ENCODE assay signal across 8 cellular contexts in genomic region chr15:50764331-50765201, GRCh38. TPM values are rescaled to one million over a fixed set of nuclear protein-coding genes. Genes with fewer than 3 reads are reported as not detected.
DNase-seq lines count a peak whose midpoint lies in the region; ATAC-seq, FAIRE-seq and TF ChIP-seq lines count a peak whose summit lies in the region.

No MANE protein-coding gene starts in this region.

- H3K27ac ChIP-seq in CD4-positive, CD25-positive, alpha-beta regulatory T cell (ENCODE audit: insufficient read depth, low read length, poor library complexity, severe bottlenecking) = peak overlapping the region; percentile 84
- H3K27ac ChIP-seq in K562 (ENCODE audit: extremely low read depth, low read depth, low read length) = peak overlapping the region; percentile 93

- WGBS in K562 (ENCODE audit: insufficient coverage, low coverage, missing lambda C conversion rate) = under 1% methylated on average over 16 of the region's 16 CpGs

- H3K9me3 ChIP-seq in CD4-positive, CD25-positive, alpha-beta regulatory T cell (ENCODE audit: control insufficient read depth in 2 of 2, low read length in 2 of 2) = no peaks in the 10 kb centered on the region
- H3K9me3 ChIP-seq in K562 (replicated peaks; ENCODE audit: control insufficient read depth, insufficient read depth, low read depth, low read length) = no peaks in the 10 kb centered on the region

- in situ Hi-C loops in K562 (cut with MboI) = no loop called here

- H3K9ac ChIP-seq in K562 (ENCODE audit: insufficient read depth in 1 of 2, low read depth in 2 of 2, low read length in 2 of 2) = peak overlapping the region; percentile 95 to 99

- intact Hi-C loops in K562 (cut with micrococcal nuclease) = loop anchor here (2.0 to 10.0 kb wide), 2 partner anchors 78 to 120 kb away; partner anchors contain the start of gene TRPM7

- H3K36me3 ChIP-seq in CD4-positive, CD25-positive, alpha-beta regulatory T cell (ENCODE audit: control insufficient read depth, insufficient read depth, low read length) = no peaks in the 10 kb centered on the region
- H3K36me3 ChIP-seq in K562 (ENCODE audit: control insufficient read depth, insufficient read depth, low read length) (no peaks in the 10 kb centered on the region), kidney epithelial cell (ENCODE audit: control insufficient read depth, insufficient read depth, low read length) (no peaks in the 10 kb centered on the region)

- H3K9me3 Mint-ChIP-seq in CD4-positive, CD25-positive, alpha-beta regulatory T cell = peaks cover 0 to 1% (median 0%) of the 10 kb centered on the region in 7 donors

- no peaks in the 10 kb centered on the region for H3K27me3 Mint-ChIP-seq in CD4-positive, CD25-positive, alpha-beta regulatory T cell

- H3K79me2 ChIP-seq in K562 (ENCODE audit: control insufficient read depth, insufficient read depth, low read length) = peaks cover 50% of the 10 kb centered on the region

- TSS peak; percentile 74 for BruUV-seq in K562 (replicated peaks; lab: Mats Ljungman, UMichigan)

- peaks cover 25% of the 10 kb centered on the region for H3K4me1 ChIP-seq in CD4-positive, CD25-positive, alpha-beta regulatory T cell (ENCODE audit: control insufficient read depth, insufficient read depth, low read length, poor library complexity, severe bottlenecking)
- H3K4me1 ChIP-seq in K562 (replicated peaks in 1 of 2; ENCODE audit: control insufficient read depth in 2 of 2, insufficient read depth in 2 of 2, low read length in 2 of 2) = peaks cover 8 to 14% of the 10 kb centered on the region in 2 experiments; a peak in 4 of 5 replicates

- H3K36me3 Mint-ChIP-seq in CD4-positive, CD25-positive, alpha-beta regulatory T cell = peaks cover 5% of the 10 kb centered on the region

- TF ChIP-seq POLR2A in GM19099 (IDR thresholded peaks at IDR 0.05; ENCODE audit: extremely low read depth, insufficient read length, low read depth) (peak; percentile 23), K562 (conservative IDR thresholded peaks at IDR 0.05) (no peak)

- POLR2A ChIA-PET in K562 (lab: Yijun Ruan, JAX) = interaction anchor here (0.7 to 3.5 kb wide), 8 partner anchors 8 to 353 kb away, joined by 3 to 18 read pairs (median 4); partner anchors contain the start of gene TRPM7

- TF ChIP-seq CTCF in K562 (IDR thresholded peaks at IDR 0.05 in 2 of 3, conservative IDR thresholded peaks at IDR 0.05 in 1 of 3; ENCODE audit: insufficient read depth in 2 of 3, low read depth in 1 of 3, low read length in 3 of 3) = no peak
- no peak for TF ChIP-seq CTCF in kidney epithelial cell (IDR thresholded peaks at IDR 0.05; ENCODE audit: insufficient read depth, low read length, poor library complexity, severe bottlenecking)

- peak; percentile 84 for FAIRE-seq in K562 (lab: Jason Lieb, UNC)

- peak overlapping the region; percentile 76 to 96 (median 93) for H3K27ac Mint-ChIP-seq in CD4-positive, CD25-positive, alpha-beta regulatory T cell

- peak in 2 of 3 donors; percentile 35 to 78 for DNase-seq in CD4-positive, CD25-positive, alpha-beta regulatory T cell
- DNase-seq in NCI-H69 (lab: John Stamatoyannopoulos, UW) = peak; percentile 78
- peak in 1 of 4 experiments; percentile 24 for DNase-seq in K562 (ENCODE audit: extremely low read depth in 1 of 4, low spot score in 3 of 4)
- DNase-seq in kidney epithelial cell (ENCODE audit: low read depth) = no peak
- peak; percentile 10 to 35 for DNase-seq in stimulated activated CD4-positive, alpha-beta T cell treated with anti-CD3 and anti-CD28 coated beads, Interleukin-4, amount 100 ng/mL, for 4 hours
- no peak for DNase-seq in OCI-M2 (lab: John Stamatoyannopoulos, UW; ENCODE audit: unreplicated experiment)
- DNase-seq in mucosa of gallbladder (ENCODE audit: low spot score) = no peak

- ATAC-seq in CD4-positive, CD25-positive, alpha-beta regulatory T cell (ENCODE audit: low read depth in 2 of 2) = no peak
- peak; percentile 22 for ATAC-seq in K562

- CTCF ChIA-PET in K562 (lab: Yijun Ruan, JAX; ENCODE audit: low intra/inter-chr PET ratio) = interaction anchor here (0.6 kb wide), 1 partner anchor 92 kb away, joined by 3 read pairs; no protein-coding TSS in a partner anchor

- H4K20me1 ChIP-seq in K562 (replicated peaks; ENCODE audit: control insufficient read depth, insufficient read depth, low read length) = no peaks in the 10 kb centered on the region

- peak overlapping the region; percentile 98 for H3K4me3 ChIP-seq in CD4-positive, CD25-positive, alpha-beta regulatory T cell (ENCODE audit: low read depth, low read length)
- H3K4me3 ChIP-seq in K562 (peak overlapping the region; percentile 81), kidney epithelial cell (ENCODE audit: low read depth, low read length) (peak overlapping the region; percentile 82)

- peaks cover 19 to 62% (median 46%) of the 10 kb centered on the region in 4 donors for H3K4me1 Mint-ChIP-seq in CD4-positive, CD25-positive, alpha-beta regulatory T cell

- no peaks in the 10 kb centered on the region for H3K9me1 ChIP-seq in K562 (ENCODE audit: control insufficient read depth, insufficient read depth, low read length)

- peak overlapping the region; percentile 95 for H3K4me2 ChIP-seq in K562 (ENCODE audit: insufficient read depth, low read length)

- peak overlapping the region; percentile 98 for H2AFZ ChIP-seq in K562 (ENCODE audit: low read depth, low read length)

- H3K4me3 Mint-ChIP-seq in CD4-positive, CD25-positive, alpha-beta regulatory T cell = peak overlapping the region; percentile 85 to 100 (median 88)

- no peak for TF ChIP-seq EP300 in K562 (IDR thresholded peaks at IDR 0.05; ENCODE audit: low read length)

- H3K27me3 ChIP-seq in CD4-positive, CD25-positive, alpha-beta regulatory T cell (ENCODE audit: control insufficient read depth, insufficient read depth, low read length) = no peaks in the 10 kb centered on the region
- no peaks in the 10 kb centered on the region for H3K27me3 ChIP-seq in K562 (ENCODE audit: control insufficient read depth in 2 of 2, insufficient read depth in 2 of 2, low read length in 2 of 2)
- no peaks in the 10 kb centered on the region for H3K27me3 ChIP-seq in kidney epithelial cell (ENCODE audit: control insufficient read depth, insufficient read depth, low read length)

- 0 out of 4 replicates have a peak, but pooled peaks of 1 of the 2 experiments have one; percentile 14 for TF ChIP-seq RAD21 in K562 (CRISPR knock-in tag; conservative IDR thresholded peaks at IDR 0.05 in 1 of 2, IDR thresholded peaks at IDR 0.05 in 1 of 2)

TF ChIP-seq in K562, 482 proteins besides CTCF, POLR2A, EP300 and RAD21 (continues in another document):
- TF ChIP-seq BRD9 (IDR thresholded peaks at IDR 0.05; ENCODE audit: low read depth, partially characterized antibody) = peak; percentile 86
- TF ChIP-seq MTA2 (IDR thresholded peaks at IDR 0.05; ENCODE audit: low read depth) = no peak

RNA-seq across cellular contexts. Expression of gene SPPL2A, which starts 0.9 kb away (rescaled TPM):
- 69.0 TPM for total RNA-seq in CD4-positive, CD25-positive, alpha-beta regulatory T cell
- 10 to 100 TPM; 64.2 to 92.3 (median 75.9) TPM for polyA plus RNA-seq in CD4-positive, CD25-positive, alpha-beta regulatory T cell
- total RNA-seq in K562 (2011; cell fraction: chromatin; rRNA removed; ENCODE audit: low replicate concordance) = 80.4 and 149 TPM in 2 replicates
- total RNA-seq in K562 (2011; cell fraction: nucleolus; rRNA removed) = 38.4 and 42.5 TPM in 2 replicates
- total RNA-seq in K562 (2011; cell fraction: nucleoplasm; rRNA removed) = 78.7 and 84.5 TPM in 2 replicates
- total RNA-seq in K562 (2014; rRNA removed) (29.1 and 32.2 TPM in 2 replicates), K562 (2014; rRNA removed; fragmentation: Illumina TruSeq; extraction: Trizol) (66.1 and 71.1 TPM in 2 replicates), K562 (2015; rRNA removed; fragmentation: Illumina TruSeq; extraction: Trizol) (35.7 and 41.8 TPM in 2 replicates), K562 (2021) (52.0 and 54.5 TPM in 2 replicates), kidney epithelial cell (91.7 and 138 TPM in 2 replicates), mucosa of gallbladder (94.3 TPM)
- polyA plus RNA-seq in K562 (2011; rRNA removed) (39.8 and 58.1 TPM in 2 replicates), K562 (2014; fragmentation: Illumina TruSeq; extraction: Trizol) (38.0 and 42.8 TPM in 2 replicates), K562 (2014; fragmentation: Nextera tagmentation; extraction: Ambion mirVana) (10 to 100 TPM in 1 of 2 experiments, 1 to 10 TPM in 1; 9.8 to 14.7 TPM), K562 (2014; rRNA removed) (40.0 and 47.3 TPM in 2 replicates)
- polyA plus RNA-seq in K562 (2011; cell fraction: cytosol; rRNA removed) = 16.9 and 27.0 TPM in 2 replicates
- polyA plus RNA-seq in K562 (2011; cell fraction: nucleus; rRNA removed) = 75.8 and 76.8 TPM in 2 replicates
- 30.7 and 45.2 TPM in 2 replicates for polyA plus RNA-seq in K562 (2012)
- polyA minus RNA-seq in K562 (2011; rRNA and poly(A)+ RNA removed) = 47.6 and 51.1 TPM in 2 replicates
- 11.4 and 25.4 TPM in 2 replicates for polyA minus RNA-seq in K562 (2011; cell fraction: cytosol; rRNA and poly(A)+ RNA removed)
- polyA minus RNA-seq in K562 (2011; cell fraction: nucleus; rRNA and poly(A)+ RNA removed) = 13.3 and 20.2 TPM in 2 replicates

Comparison
In these comparisons a context has a peak if more than half of its experiments do, and no peak if none do; other contexts are left out.
1. DNase-seq: peak in CD4-positive, CD25-positive, alpha-beta regulatory T cell (2 of 3), NCI-H69 (single experiment) and stimulated activated CD4-positive, alpha-beta T cell treated with anti-CD3 and anti-CD28 coated beads, Interleukin-4, amount 100 ng/mL, for 4 hours (2 of 2); none in kidney epithelial cell (single experiment), OCI-M2 (single experiment) and mucosa of gallbladder (single experiment).
2. Peak in every context shown above with its lines, with median percentiles within 50 percentile points of each other: H3K4me3 ChIP-seq.